ENCODE assay signal across 23 cellular contexts in the genomic region with DNA sequence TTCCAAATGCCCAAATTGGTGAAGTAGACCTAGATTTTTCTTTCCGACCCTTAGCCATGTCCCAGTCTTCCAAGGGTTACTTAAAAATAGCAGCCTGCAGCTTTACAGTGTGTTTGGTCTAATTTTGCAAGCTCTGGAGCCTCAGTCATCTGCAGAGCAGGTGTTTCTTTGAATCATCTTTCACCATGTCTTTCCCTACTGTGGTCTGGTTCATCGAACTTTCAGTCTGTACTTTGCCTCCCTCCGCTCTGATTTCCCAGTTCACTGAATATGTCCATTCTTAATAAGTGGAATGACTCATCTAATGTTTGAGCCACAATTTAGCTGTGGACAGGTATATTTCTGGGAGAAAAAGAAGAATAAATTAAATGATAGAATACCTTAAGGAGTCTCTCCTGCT.
DNase-seq lines count a peak whose midpoint lies in the region; ATAC-seq and TF ChIP-seq lines count a peak whose summit lies in the region.
"Had no signal": no experiment of that assay in that cellular context is flagged by ENCODE, and none has a peak within 500 bp of the region (broad histone marks: within the 10 kb centered on the region; RNA-seq: fewer than 3 reads in every experiment).

No MANE protein-coding gene starts in this region.

- H3K4me3 ChIP-seq in ovary (no peak overlapping the region), Peyer's patch (no peak overlapping the region)
- H3K4me3 ChIP-seq: BLaER1 treated with 17β-estradiol and CSF1 and Interleukin-3, amounts not matched to agents 10 nM and 100 nM; PC-9; SK-N-MC had no signal

- no peaks in the 10 kb centered on the region for H3K36me3 ChIP-seq in ovary
- H3K36me3 ChIP-seq in Peyer's patch = no peaks in the 10 kb centered on the region
- H3K36me3 ChIP-seq: BLaER1 treated with 17β-estradiol and CSF1 and Interleukin-3, amounts not matched to agents 10 nM and 100 nM had no signal

- intact Hi-C loops in ovary (cut with DNase I) = no loop called here
- intact Hi-C loops in activated naive CD4-positive, alpha-beta T cell treated with anti-CD3 and anti-CD28 coated beads for 36 hours (cut with micrococcal nuclease) = no loop called here

- H3K4me1 ChIP-seq in ovary (ENCODE audit: insufficient read depth) = no peaks in the 10 kb centered on the region
- H3K4me1 ChIP-seq in Peyer's patch = no peaks in the 10 kb centered on the region
- H3K4me1 ChIP-seq: BLaER1 treated with 17β-estradiol and CSF1 and Interleukin-3, amounts not matched to agents 10 nM and 100 nM had no signal

- TF ChIP-seq POLR2A in ovary (IDR thresholded peaks at IDR 0.05) (no peak), Peyer's patch (IDR thresholded peaks at IDR 0.05) (no peak)

- H3K27ac ChIP-seq in ovary (no peak overlapping the region), Peyer's patch (no peak overlapping the region)
- H3K27ac ChIP-seq: 22Rv1; BLaER1 treated with 17β-estradiol and CSF1 and Interleukin-3, amounts not matched to agents 10 nM and 100 nM; KMS-11; PC-9; RWPE1; SK-N-MC had no signal

- CTCF ChIA-PET in activated naive CD4-positive, alpha-beta T cell treated with anti-CD3 and anti-CD28 coated beads for 36 hours (lab: Charles Lee) = no interaction called here

- H3K9me3 Mint-ChIP-seq in activated naive CD4-positive, alpha-beta T cell treated with anti-CD3 and anti-CD28 coated beads for 36 hours = peaks cover 3% of the 10 kb centered on the region

- H3K36me3 Mint-ChIP-seq in activated naive CD4-positive, alpha-beta T cell treated with anti-CD3 and anti-CD28 coated beads for 36 hours (ENCODE audit: low read depth) = no peaks in the 10 kb centered on the region

- H3K4me3 Mint-ChIP-seq in activated naive CD4-positive, alpha-beta T cell treated with anti-CD3 and anti-CD28 coated beads for 36 hours = no peak overlapping the region

- TF ChIP-seq CTCF in ovary (IDR thresholded peaks at IDR 0.05) = no peak
- no peak for TF ChIP-seq CTCF in Peyer's patch (IDR thresholded peaks at IDR 0.05)

- WGBS in ovary, 3 donors = 49 to 66% (median 57%) methylated on average over 3 of the region's 3 CpGs

- TF ChIP-seq EP300 in ovary (IDR thresholded peaks at IDR 0.05) = no peak

- no peak for ATAC-seq in GM18870 (IDR thresholded peaks at IDR 0.05; ENCODE audit: unreplicated experiment)

- DNase-seq in NCI-H2171 treated with DMSO at 0.1 percent for 48 hours (lab: John Stamatoyannopoulos, UW) (peak; percentile 24), NCI-H2171 (lab: John Stamatoyannopoulos, UW) (no peak), glomerular visceral epithelial cell (ENCODE audit: extremely low spot score) (peak; percentile 4), myocyte (ENCODE audit: low read depth) (peak; percentile 64), ovary (no peak), Peyer's patch (no peak)
- no peak for DNase-seq in activated naive CD4-positive, alpha-beta T cell treated with anti-CD3 and anti-CD28 coated beads for 36 hours
- DNase-seq: ACHN, DMS79, GOT3, IMR-90, MV-4-11, NCI-H1105 treated with DMSO at 0.1 percent for 48 hours, NCI-H2081, PC-9, SHP77 treated with DMSO at 0.1 percent for 48 hours, SW 1271 had no signal

- no peaks in the 10 kb centered on the region for H3K27me3 Mint-ChIP-seq in activated naive CD4-positive, alpha-beta T cell treated with anti-CD3 and anti-CD28 coated beads for 36 hours (ENCODE audit: low read depth)

- no peak overlapping the region for H3K27ac Mint-ChIP-seq in activated naive CD4-positive, alpha-beta T cell treated with anti-CD3 and anti-CD28 coated beads for 36 hours

- H3K9me3 ChIP-seq in ovary (no peaks in the 10 kb centered on the region), Peyer's patch (no peaks in the 10 kb centered on the region)
- H3K9me3 ChIP-seq: BLaER1 treated with 17β-estradiol and CSF1 and Interleukin-3, amounts not matched to agents 10 nM and 100 nM had no signal

- H3K4me1 Mint-ChIP-seq in activated naive CD4-positive, alpha-beta T cell treated with anti-CD3 and anti-CD28 coated beads for 36 hours (ENCODE audit: low read depth) = no peaks in the 10 kb centered on the region

- H3K27me3 ChIP-seq in ovary = no peaks in the 10 kb centered on the region
- H3K27me3 ChIP-seq in Peyer's patch = no peaks in the 10 kb centered on the region
- H3K27me3 ChIP-seq: BLaER1 treated with 17β-estradiol and CSF1 and Interleukin-3, amounts not matched to agents 10 nM and 100 nM had no signal

Comparison
In these comparisons a context has a peak if more than half of its experiments do, and no peak if none do; other contexts are left out.
1. DNase-seq: peak in NCI-H2171 treated with DMSO at 0.1 percent for 48 hours (single experiment), glomerular visceral epithelial cell (single experiment) and myocyte (single experiment); none in NCI-H2171 (single experiment), ovary (0 of 5), activated naive CD4-positive, alpha-beta T cell treated with anti-CD3 and anti-CD28 coated beads for 36 hours (single experiment) and Peyer's patch (0 of 3).